8 cellular contexts compared by ENCODE assay signal in genomic region chr7:93147358-93147757, GRCh38. TPM values are rescaled to one million over a fixed set of nuclear protein-coding genes. Genes with fewer than 3 reads are reported as not detected.
A peak's percentile ranks its signal among the peaks of the same experiment; 100 is the strongest.
DNase-seq lines count a peak whose midpoint lies in the region; ATAC-seq lines count a peak whose summit lies in the region.

No MANE protein-coding gene starts in this region.

- peak; percentile 49 for DNase-seq in NCI-H1105 treated with DMSO at 0.1 percent for 48 hours (lab: John Stamatoyannopoulos, UW)
- no peak for DNase-seq in NCI-H1105 (lab: John Stamatoyannopoulos, UW)
- peak; percentile 77 for DNase-seq in NOMO-1 treated with dmso at 0.1 percent for 144 hours (lab: John Stamatoyannopoulos, UW; ENCODE audit: unreplicated experiment)
- DNase-seq in activated naive CD4-positive, alpha-beta T cell treated with Interleukin-2 at 50 U/mL for 16 hours, result peak; percentile 31
- DNase-seq in left ventricle myocardium superior, result peak; percentile 20
- peak; percentile 17 for DNase-seq in stimulated activated CD4-positive, alpha-beta T cell treated with anti-CD3 and anti-CD28 coated beads, Interleukin-1b, Interleukin-23, amount 100 ng/mL, for 48 hours
- no peak for DNase-seq in hippocampal formation (lab: John Stamatoyannopoulos, UW)

- peak; percentile 68 for ATAC-seq in HG02870 (IDR thresholded peaks at IDR 0.05; ENCODE audit: unreplicated experiment)
- ATAC-seq in left ventricle myocardium superior, result peak; percentile 86

- intact Hi-C loops in left ventricle myocardium superior (cut with micrococcal nuclease), result no loop called here

RNA-seq across cellular contexts. Expression of gene SAMD9L, which starts 0.8 kb away (rescaled TPM):
- total RNA-seq in left ventricle myocardium superior, result 5.9 TPM

RNA-seq across cellular contexts. Expression of gene SAMD9, which starts 29.6 kb away (rescaled TPM):
- 3.5 TPM for total RNA-seq in left ventricle myocardium superior

Comparison
In these comparisons a context has a peak if more than half of its experiments do, and no peak if none do; other contexts are left out.
1. DNase-seq: peak in NCI-H1105 treated with DMSO at 0.1 percent for 48 hours (single experiment), NOMO-1 treated with dmso at 0.1 percent for 144 hours (single experiment), activated naive CD4-positive, alpha-beta T cell treated with Interleukin-2 at 50 U/mL for 16 hours (single experiment), left ventricle myocardium superior (single experiment) and stimulated activated CD4-positive, alpha-beta T cell treated with anti-CD3 and anti-CD28 coated beads, Interleukin-1b, Interleukin-23, amount 100 ng/mL, for 48 hours (single experiment); none in NCI-H1105 (single experiment) and hippocampal formation (0 of 2).